In the genomic region with DNA sequence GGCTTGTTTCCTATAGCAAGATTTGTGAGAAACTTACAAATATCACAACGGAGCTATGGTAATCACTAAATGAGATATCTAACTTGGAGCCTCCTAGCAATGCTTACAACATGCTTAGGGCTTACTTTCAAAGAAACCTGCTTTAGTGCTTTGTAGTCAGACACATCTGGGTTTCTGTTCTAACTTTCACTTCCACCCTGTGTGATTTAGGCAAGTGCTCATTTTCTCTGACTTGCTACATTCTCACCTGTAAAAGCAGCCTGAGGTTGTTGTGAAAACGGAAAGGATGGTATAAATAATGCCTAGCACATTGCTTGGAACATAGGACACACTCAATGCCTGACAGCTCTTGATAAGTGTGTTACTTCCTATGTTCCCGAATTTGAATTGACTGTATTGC, we compare ENCODE assay signal across 19 cellular contexts. TPM values are rescaled to one million over a fixed set of nuclear protein-coding genes. Genes with fewer than 3 reads are reported as not detected.
A peak's percentile ranks its signal among the peaks of the same experiment; 100 is the strongest.
DNase-seq lines count a peak whose midpoint lies in the region; ATAC-seq, FAIRE-seq and TF ChIP-seq lines count a peak whose summit lies in the region.
"Had no signal": no experiment of that assay in that cellular context is flagged by ENCODE, and none has a peak within 500 bp of the region (broad histone marks: within the 10 kb centered on the region; RNA-seq: fewer than 3 reads in every experiment).

No MANE protein-coding gene starts in this region.

- intact Hi-C loops in pancreas (cut with DNase I), result no loop called here

- no peak overlapping the region for H3K4me3 ChIP-seq in pancreas

- DNase-seq in GM10248 (ENCODE audit: extremely low spot score) (peak; percentile 19), pancreas (no peak), dedifferentiated amniotic fluid mesenchymal stem cell (ENCODE audit: extremely low spot score) (no peak), T-helper 1 cell (no peak)
- DNase-seq in activated CD4-positive, CD25-positive, alpha-beta regulatory T cell (lab: John Stamatoyannopoulos, UW), result no peak
- DNase-seq: activated naive CD4-positive, alpha-beta T cell; foreskin melanocyte; KG1; midbrain; NCI-H146; NCI-H524; T1000; trophoblast cell had no signal

- peak; percentile 72 for ATAC-seq in GM19328 (IDR thresholded peaks at IDR 0.05; ENCODE audit: unreplicated experiment)
- ATAC-seq in HG02678 (IDR thresholded peaks at IDR 0.05; ENCODE audit: unreplicated experiment), result peak; percentile 78
- ATAC-seq in HG03520 (IDR thresholded peaks at IDR 0.05; ENCODE audit: unreplicated experiment), result peak; percentile 97
- ATAC-seq in pancreas, result no peak
- ATAC-seq: Right ventricle myocardium inferior had no signal

- no peaks in the 10 kb centered on the region for H3K36me3 ChIP-seq in pancreas

- no peaks in the 10 kb centered on the region for H3K27me3 ChIP-seq in pancreas

- H3K27ac ChIP-seq in pancreas, result no peak overlapping the region

- TF ChIP-seq CTCF in GM10248 (IDR thresholded peaks at IDR 0.05; ENCODE audit: control extremely low read depth, extremely low read depth, low read depth, missing control alignments) (no peak), pancreas (IDR thresholded peaks at IDR 0.05) (no peak)

- H3K4me1 ChIP-seq in pancreas, result no peaks in the 10 kb centered on the region

- no peaks in the 10 kb centered on the region for H3K9me3 ChIP-seq in pancreas

- 26 to 30% methylated on average over 3 of the region's 3 CpGs for WGBS in pancreas, 2 donors

- CTCF ChIA-PET in GM10248 (lab: Yijun Ruan, JAX), result interaction anchor here (1.0 kb wide), 1 partner anchor 13 kb away, joined by 4 read pairs; no protein-coding TSS in a partner anchor

- POLR2A ChIA-PET in GM10248 (lab: Yijun Ruan, JAX), result no interaction called here

- FAIRE-seq in pancreas (lab: Jason Lieb, UNC), result no peak
- FAIRE-seq: A204.1 had no signal

RNA-seq across cellular contexts. Expression of a gene that starts 45.6 kb away (rescaled TPM):
- total RNA-seq in pancreas, result under 1 TPM; 0.04 to 0.84 (median 0.16) TPM
- polyA plus RNA-seq in pancreas, result under 1 TPM; 0.11 to 0.26 TPM
- total RNA-seq: activated CD8-positive, alpha-beta memory T cell treated with anti-CD3 and anti-CD28 coated beads for 36 hours had no signal

Comparison
In these comparisons a context has a peak if more than half of its experiments do, and no peak if none do; other contexts are left out.
1. ATAC-seq: peak in GM19328 (single experiment), HG02678 (single experiment) and HG03520 (single experiment); none in pancreas (0 of 4).